In the genomic region with DNA sequence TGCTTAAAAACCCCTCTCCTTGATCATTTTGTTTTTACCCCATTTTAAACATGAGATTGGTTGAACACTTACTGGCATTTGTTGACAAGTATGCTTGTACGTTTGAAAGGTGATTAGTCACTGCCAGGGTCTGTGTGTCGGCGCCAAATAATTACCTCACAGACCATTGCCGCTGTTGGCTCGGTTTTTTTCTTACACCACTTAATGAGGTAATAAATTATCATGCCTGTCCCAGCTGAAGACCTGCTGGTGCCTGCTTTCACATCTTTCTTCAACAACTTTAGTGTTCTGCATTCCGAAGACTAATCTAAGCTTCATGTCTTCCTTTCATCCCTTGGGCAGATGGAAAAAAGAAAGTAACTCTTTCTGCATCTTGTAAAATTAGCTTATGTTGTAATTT, we compare ENCODE assay signal across 13 cellular contexts.
A peak's percentile ranks its signal among the peaks of the same experiment; 100 is the strongest.
DNase-seq lines count a peak whose midpoint lies in the region; ATAC-seq and TF ChIP-seq lines count a peak whose summit lies in the region.
"Had no signal": no experiment of that assay in that cellular context is flagged by ENCODE, and none has a peak within 500 bp of the region (broad histone marks: within the 10 kb centered on the region; RNA-seq: fewer than 3 reads in every experiment).

No MANE protein-coding gene starts in this region.

- CTCF ChIA-PET in activated naive CD4-positive, alpha-beta T cell treated with anti-CD3 and anti-CD28 coated beads for 36 hours (lab: Charles Lee), result interaction anchor here (0.6 kb wide), 1 partner anchor 12 kb away, joined by 5 read pairs; no protein-coding TSS in a partner anchor

- no peak for TF ChIP-seq CTCF in fibroblast of villous mesenchyme (IDR thresholded peaks at IDR 0.05; ENCODE audit: insufficient read depth, low read depth, low read length)
- no peak for TF ChIP-seq CTCF in thoracic aorta (IDR thresholded peaks at IDR 0.05)

- peaks cover 29% of the 10 kb centered on the region for H3K36me3 ChIP-seq in thoracic aorta

- H3K27ac ChIP-seq in thoracic aorta, result peak overlapping the region; percentile 53 to 84
- H3K27ac ChIP-seq: thyroid gland had no signal

- H3K9me3 ChIP-seq in thoracic aorta, result no peaks in the 10 kb centered on the region
- H3K9me3 ChIP-seq: thyroid gland had no signal

- no peak overlapping the region for H3K4me3 ChIP-seq in fibroblast of villous mesenchyme (ENCODE audit: low read depth, low read length)
- H3K4me3 ChIP-seq in thoracic aorta, result peak overlapping the region; percentile 21
- H3K4me3 ChIP-seq: thyroid gland had no signal

- ATAC-seq in thoracic aorta (ENCODE audit: insufficient number of reproducible peaks, low FRiP score, low read depth), result peak; percentile 61
- ATAC-seq: activated CD4-positive, CD25-positive, alpha-beta regulatory T cell treated with anti-CD3 and anti-CD28 coated beads, Interleukin-2, amount 50 U/mL, for 24 hours; activated T-cell treated with anti-CD3 and anti-CD28 coated beads, Interleukin-2, amount 50 U/mL, for 72 hours had no signal

- no peaks in the 10 kb centered on the region for H3K27me3 ChIP-seq in thoracic aorta (replicated peaks; ENCODE audit: insufficient read depth)
- H3K27me3 ChIP-seq: thyroid gland had no signal

- peaks cover 5 to 15% of the 10 kb centered on the region in 2 donors for H3K4me1 ChIP-seq in thoracic aorta (ENCODE audit: control insufficient read depth in 1 of 2, low read depth in 2 of 2)
- H3K4me1 ChIP-seq: thyroid gland had no signal

- peaks cover 39% of the 10 kb centered on the region for H3K36me3 Mint-ChIP-seq in activated naive CD4-positive, alpha-beta T cell treated with anti-CD3 and anti-CD28 coated beads, Interleukin-2, amount 50 U/mL, for 24 hours
- H3K36me3 Mint-ChIP-seq in activated naive CD4-positive, alpha-beta T cell treated with anti-CD3 and anti-CD28 coated beads for 36 hours (ENCODE audit: low read depth), result peaks cover 57% of the 10 kb centered on the region

- DNase-seq in activated naive CD4-positive, alpha-beta T cell treated with anti-CD3 and anti-CD28 coated beads for 36 hours, result no peak
- DNase-seq in NCI-H774 (lab: John Stamatoyannopoulos, UW) (peak; percentile 53), fibroblast of villous mesenchyme (ENCODE audit: low read depth) (peak; percentile 32), thoracic aorta (ENCODE audit: low spot score) (no peak), NCI-H187 treated with DMSO at 0.1 percent for 48 hours (lab: John Stamatoyannopoulos, UW) (no peak), DMS79 treated with DMSO at 0.1 percent for 48 hours (lab: John Stamatoyannopoulos, UW) (no peak)
- DNase-seq in activated naive CD4-positive, alpha-beta T cell treated with anti-CD3 and anti-CD28 coated beads, Interleukin-2, amount 50 U/mL, for 16 hours, result no peak
- DNase-seq: activated T-cell treated with anti-CD3 and anti-CD28 coated beads, Interleukin-2, amount 50 U/mL, for 72 hours; foreskin melanocyte; NCI-H526 treated with DMSO at 0.1 percent for 48 hours; thyroid gland had no signal

- H3K27me3 Mint-ChIP-seq in activated naive CD4-positive, alpha-beta T cell treated with anti-CD3 and anti-CD28 coated beads, Interleukin-2, amount 50 U/mL, for 24 hours, result no peaks in the 10 kb centered on the region
- H3K27me3 Mint-ChIP-seq in activated naive CD4-positive, alpha-beta T cell treated with anti-CD3 and anti-CD28 coated beads for 36 hours (ENCODE audit: low read depth), result no peaks in the 10 kb centered on the region

- no peaks in the 10 kb centered on the region for H3K9me3 Mint-ChIP-seq in activated naive CD4-positive, alpha-beta T cell treated with anti-CD3 and anti-CD28 coated beads, Interleukin-2, amount 50 U/mL, for 24 hours
- no peaks in the 10 kb centered on the region for H3K9me3 Mint-ChIP-seq in activated naive CD4-positive, alpha-beta T cell treated with anti-CD3 and anti-CD28 coated beads for 36 hours
- H3K9me3 Mint-ChIP-seq: activated T-cell treated with anti-CD3 and anti-CD28 coated beads, Interleukin-2, amount 50 U/mL, for 72 hours had no signal

- H3K27ac Mint-ChIP-seq in activated naive CD4-positive, alpha-beta T cell treated with anti-CD3 and anti-CD28 coated beads, Interleukin-2, amount 50 U/mL, for 24 hours, result peak overlapping the region; percentile 3
- H3K27ac Mint-ChIP-seq in activated naive CD4-positive, alpha-beta T cell treated with anti-CD3 and anti-CD28 coated beads for 36 hours, result no peak overlapping the region
- H3K27ac Mint-ChIP-seq: activated T-cell treated with anti-CD3 and anti-CD28 coated beads, Interleukin-2, amount 50 U/mL, for 72 hours had no signal

- intact Hi-C loops in activated naive CD4-positive, alpha-beta T cell treated with anti-CD3 and anti-CD28 coated beads for 36 hours (cut with micrococcal nuclease), result no loop called here

- peaks cover 22% of the 10 kb centered on the region for H3K4me1 Mint-ChIP-seq in activated naive CD4-positive, alpha-beta T cell treated with anti-CD3 and anti-CD28 coated beads, Interleukin-2, amount 50 U/mL, for 24 hours
- H3K4me1 Mint-ChIP-seq in activated naive CD4-positive, alpha-beta T cell treated with anti-CD3 and anti-CD28 coated beads for 36 hours (ENCODE audit: low read depth), result peaks cover 14% of the 10 kb centered on the region

- no peak overlapping the region for H3K4me3 Mint-ChIP-seq in activated naive CD4-positive, alpha-beta T cell treated with anti-CD3 and anti-CD28 coated beads, Interleukin-2, amount 50 U/mL, for 24 hours
- H3K4me3 Mint-ChIP-seq in activated naive CD4-positive, alpha-beta T cell treated with anti-CD3 and anti-CD28 coated beads for 36 hours, result no peak overlapping the region
- H3K4me3 Mint-ChIP-seq: activated T-cell treated with anti-CD3 and anti-CD28 coated beads, Interleukin-2, amount 50 U/mL, for 72 hours had no signal

Comparison
In these comparisons a context has a peak if more than half of its experiments do, and no peak if none do; other contexts are left out.
1. DNase-seq: peak in NCI-H774 (single experiment) and fibroblast of villous mesenchyme (single experiment); none in activated naive CD4-positive, alpha-beta T cell treated with anti-CD3 and anti-CD28 coated beads for 36 hours (single experiment), thoracic aorta (single experiment), activated naive CD4-positive, alpha-beta T cell treated with anti-CD3 and anti-CD28 coated beads, Interleukin-2, amount 50 U/mL, for 16 hours (single experiment), NCI-H187 treated with DMSO at 0.1 percent for 48 hours (single experiment) and DMS79 treated with DMSO at 0.1 percent for 48 hours (single experiment).